ENCODE assay signal across 8 cellular contexts in genomic region chr20:44908987-44909871, GRCh38. TPM values are rescaled to one million over a fixed set of nuclear protein-coding genes. Genes with fewer than 3 reads are reported as not detected.
A peak's percentile ranks its signal among the peaks of the same experiment; 100 is the strongest.
DNase-seq lines count a peak whose midpoint lies in the region; ATAC-seq and TF ChIP-seq lines count a peak whose summit lies in the region.

No MANE protein-coding gene starts in this region.

- H3K4me3 Mint-ChIP-seq in MCF 10A (ENCODE audit: unreplicated experiment), result peak overlapping the region; percentile 83

- no peak overlapping the region for H3K27ac Mint-ChIP-seq in MCF 10A (ENCODE audit: low read depth, unreplicated experiment)

- TF ChIP-seq CTCF in AG04450 (IDR thresholded peaks at IDR 0.05; ENCODE audit: low read depth, low read length) (no peak), MCF 10A (IDR thresholded peaks at IDR 0.05; ENCODE audit: unreplicated experiment) (no peak)

- H3K27ac ChIP-seq in AG04450 (ENCODE audit: low read depth, low read length) (no peak overlapping the region), HUES48 (ENCODE audit: low read depth, low read length) (peak overlapping the region; percentile 43), muscle layer of colon (ENCODE audit: low read depth, low read length) (no peak overlapping the region)

- no peaks in the 10 kb centered on the region for H3K4me1 Mint-ChIP-seq in MCF 10A (ENCODE audit: insufficient read depth, unreplicated experiment)

- BruUV-seq in MCF 10A (replicated peaks; lab: Mats Ljungman, UMichigan), result no TSS peak

- peaks cover 55% of the 10 kb centered on the region for H3K36me3 Mint-ChIP-seq in MCF 10A (ENCODE audit: insufficient read depth, unreplicated experiment)

- peak overlapping the region; percentile 79 for H3K4me3 ChIP-seq in AG04450 (ENCODE audit: low read depth, low read length)
- peak overlapping the region; percentile 51 for H3K4me3 ChIP-seq in HUES48 (ENCODE audit: low read depth, low read length)
- H3K4me3 ChIP-seq in muscle layer of colon (ENCODE audit: low read depth in 1 of 2, low read length in 2 of 2), result peak overlapping the region; percentile 56 to 60

- CTCF ChIA-PET in AG04450 (lab: Charles Lee) (interaction anchor here (0.6 to 2.3 kb wide), 2 partner anchors 21 to 103 kb away, joined by 4 to 7 read pairs; no protein-coding TSS in a partner anchor), MCF 10A (lab: Yijun Ruan, JAX) (interaction anchor here (0.5 to 1.2 kb wide), 3 partner anchors 8 to 432 kb away, joined by 3 to 4 read pairs (median 4); no protein-coding TSS in a partner anchor)

- H3K9me3 ChIP-seq in AG04450 (ENCODE audit: control insufficient read depth, insufficient read depth, low read length), result no peaks in the 10 kb centered on the region
- no peaks in the 10 kb centered on the region for H3K9me3 ChIP-seq in HUES48 (ENCODE audit: control insufficient read depth, insufficient read depth, low read length)
- H3K9me3 ChIP-seq in muscle layer of colon (ENCODE audit: low read length), result no peaks in the 10 kb centered on the region

- no peaks in the 10 kb centered on the region for H3K9me3 Mint-ChIP-seq in MCF 10A (ENCODE audit: unreplicated experiment)

- POLR2A ChIA-PET in AG04450 (lab: Yijun Ruan, JAX), result interaction anchor here (0.6 to 1.4 kb wide), 3 partner anchors 16 to 434 kb away, joined by 3 read pairs; partner anchors contain the start of genes TOMM34 and TTPAL
- POLR2A ChIA-PET in MCF 10A (lab: Yijun Ruan, JAX), result interaction anchor here (0.5 to 5.6 kb wide), 12 partner anchors 9 to 154 kb away, joined by 3 to 33 read pairs (median 4); partner anchors contain the start of genes TOMM34 and YWHAB

- DNase-seq in AG04450 (ENCODE audit: low read depth, low spot score), result no peak
- no peak for DNase-seq in MCF 10A (ENCODE audit: unreplicated experiment)
- no peak for DNase-seq in COR-L47 (lab: John Stamatoyannopoulos, UW)
- DNase-seq in MV-4-11 (lab: John Stamatoyannopoulos, UW), result no peak
- DNase-seq in islet precursor cell, result no peak

- H3K27me3 ChIP-seq in AG04450 (ENCODE audit: control insufficient read depth, insufficient read depth, low read length) (no peaks in the 10 kb centered on the region), HUES48 (ENCODE audit: control insufficient read depth, insufficient read depth, low read length) (no peaks in the 10 kb centered on the region), muscle layer of colon (ENCODE audit: control insufficient read depth in 1 of 2, insufficient read depth in 2 of 2, low read length in 2 of 2) (no peaks in the 10 kb centered on the region)

- ATAC-seq in HG03097 (IDR thresholded peaks at IDR 0.05; ENCODE audit: low FRiP score, unreplicated experiment), result no peak

- intact Hi-C loops in MCF 10A (cut with micrococcal nuclease), result no loop called here

- H3K4me1 ChIP-seq in HUES48 (ENCODE audit: control insufficient read depth, insufficient read depth, low read length) (peaks cover 6% of the 10 kb centered on the region; the same call in 1 of the 2 replicates), muscle layer of colon (ENCODE audit: insufficient read depth, low read length) (peaks cover 6% of the 10 kb centered on the region)

- H3K9ac ChIP-seq in HUES48 (ENCODE audit: low read depth, low read length) (no peak overlapping the region), muscle layer of colon (ENCODE audit: low read length) (no peak overlapping the region)

- H3K27me3 Mint-ChIP-seq in MCF 10A (ENCODE audit: insufficient read depth, unreplicated experiment), result no peaks in the 10 kb centered on the region

- H3K36me3 ChIP-seq in HUES48 (ENCODE audit: control insufficient read depth, insufficient read depth, low read length) (peaks cover 64% of the 10 kb centered on the region), muscle layer of colon (ENCODE audit: insufficient read depth, low read length) (peaks cover 34% of the 10 kb centered on the region)

RNA-seq across cellular contexts. Expression of gene PABPC1L, which starts 0.6 kb away (rescaled TPM):
- 20.7 and 25.9 TPM in 2 replicates for polyA plus RNA-seq in AG04450 (2011; rRNA removed)
- polyA minus RNA-seq in AG04450 (2011; rRNA and poly(A)+ RNA removed), result 13.9 and 14.2 TPM in 2 replicates
- total RNA-seq in MCF 10A (2022), result 150 and 182 TPM in 2 replicates

RNA-seq across cellular contexts. Expression of gene YWHAB, which starts 23.7 kb away (rescaled TPM):
- polyA plus RNA-seq in AG04450 (2011; rRNA removed), result 148 and 178 TPM in 2 replicates
- polyA minus RNA-seq in AG04450 (2011; rRNA and poly(A)+ RNA removed), result 57.4 and 74.4 TPM in 2 replicates
- total RNA-seq in MCF 10A (2022), result 235 and 250 TPM in 2 replicates

RNA-seq across cellular contexts. Expression of gene TOMM34, which starts 51.0 kb away (rescaled TPM):
- polyA plus RNA-seq in AG04450 (2011; rRNA removed), result 31.8 and 38.7 TPM in 2 replicates
- 15.5 and 16.0 TPM in 2 replicates for polyA minus RNA-seq in AG04450 (2011; rRNA and poly(A)+ RNA removed)
- total RNA-seq in MCF 10A (2022), result 55.5 and 60.0 TPM in 2 replicates

RNA-seq across cellular contexts. Expression of gene STK4, which starts 57.1 kb away (rescaled TPM):
- 18.9 and 25.1 TPM in 2 replicates for polyA plus RNA-seq in AG04450 (2011; rRNA removed)
- polyA minus RNA-seq in AG04450 (2011; rRNA and poly(A)+ RNA removed), result 30.2 and 30.5 TPM in 2 replicates
- 47.7 and 51.4 TPM in 2 replicates for total RNA-seq in MCF 10A (2022)
